Comparison of ENCODE assay signal across 8 cellular contexts in the genomic region with DNA sequence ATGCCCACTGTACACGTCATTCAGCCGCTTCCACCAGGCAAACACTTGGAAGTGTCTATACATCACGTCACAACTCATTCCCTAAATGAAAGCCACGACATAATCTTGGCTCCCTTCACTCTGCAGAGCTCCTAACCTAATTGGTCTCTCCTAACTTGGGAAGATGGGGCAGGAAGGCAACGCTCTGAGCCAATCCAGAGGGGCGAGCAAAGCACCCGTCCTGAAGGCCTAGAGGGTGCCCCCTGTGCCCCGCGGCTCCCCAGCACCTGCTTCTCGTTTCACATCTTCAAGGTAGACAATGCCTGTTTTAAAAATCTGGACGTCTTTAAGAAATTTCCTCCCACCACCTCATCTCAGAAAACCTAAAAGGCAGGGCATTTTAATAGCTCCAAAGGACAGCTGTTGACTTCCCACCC. TPM values are rescaled to one million over a fixed set of nuclear protein-coding genes. Genes with fewer than 3 reads are reported as not detected.
DNase-seq lines count a peak whose midpoint lies in the region; ATAC-seq and TF ChIP-seq lines count a peak whose summit lies in the region.

No MANE protein-coding gene starts in this region.

- WGBS in HUES64: 29% methylated on average over 11 of the region's 11 CpGs
- WGBS in body of pancreas, 2 donors: 10 to 21% methylated on average over 10 to 11 of the region's 11 CpGs
- WGBS in thymus: 33% methylated on average over 11 of the region's 11 CpGs

- H3K4me3 ChIP-seq in BLaER1 treated with 17β-estradiol and CSF1 and Interleukin-3, amounts not matched to agents 10 nM and 100 nM: peak overlapping the region; percentile 76 to 90 (median 82)
- H3K4me3 ChIP-seq in HUES64 (ENCODE audit: low read length): peak overlapping the region; percentile 96
- H3K4me3 ChIP-seq in body of pancreas: peak overlapping the region; percentile 55 to 73
- H3K4me3 ChIP-seq in left lung: peak overlapping the region; percentile 71 to 78
- peak overlapping the region; percentile 93 for H3K4me3 ChIP-seq in thymus (ENCODE audit: low read length)

- TF ChIP-seq CTCF in body of pancreas (IDR thresholded peaks at IDR 0.05) (no peak), left lung (IDR thresholded peaks at IDR 0.05) (no peak)

- peaks cover 19 to 56% (median 54%) of the 10 kb centered on the region in 11 experiments; a peak in 20 of 22 replicates for H4K20me1 ChIP-seq in BLaER1 treated with 17β-estradiol and CSF1 and Interleukin-3, amounts not matched to agents 10 nM and 100 nM

- H3K9ac ChIP-seq in BLaER1 treated with 17β-estradiol and CSF1 and Interleukin-3, amounts not matched to agents 10 nM and 100 nM: peak overlapping the region; percentile 84 to 94 (median 89)
- peak overlapping the region; percentile 87 for H3K9ac ChIP-seq in HUES64 (ENCODE audit: low read depth, low read length)

- ATAC-seq in body of pancreas (no peak), left lung (peak; percentile 25), HG02678 (IDR thresholded peaks at IDR 0.05; ENCODE audit: unreplicated experiment) (no peak)

- DNase-seq in body of pancreas: no peak
- DNase-seq in left lung: no peak
- DNase-seq in COLO829 (ENCODE audit: low spot score): no peak
- DNase-seq in UCSD-AML1 (lab: John Stamatoyannopoulos, UW; ENCODE audit: unreplicated experiment): no peak

- intact Hi-C loops in body of pancreas (cut with DNase I): no loop called here
- intact Hi-C loops in left lung (cut with DNase I): loop anchor here in 1 of 2 donors (5.0 kb wide), 1 partner anchor 175 kb away; no protein-coding TSS in a partner anchor

- peak overlapping the region; percentile 85 to 97 (median 94) for H3K4me2 ChIP-seq in BLaER1 treated with 17β-estradiol and CSF1 and Interleukin-3, amounts not matched to agents 10 nM and 100 nM

- peaks cover 44 to 48% (median 47%) of the 10 kb centered on the region in 11 experiments for H3K36me3 ChIP-seq in BLaER1 treated with 17β-estradiol and CSF1 and Interleukin-3, amounts not matched to agents 10 nM and 100 nM
- peaks cover 47% of the 10 kb centered on the region for H3K36me3 ChIP-seq in HUES64 (ENCODE audit: insufficient read depth, low read length)
- H3K36me3 ChIP-seq in body of pancreas (replicated peaks in 1 of 2; ENCODE audit: insufficient read depth in 1 of 2, low read depth in 2 of 2): no peaks in the 10 kb centered on the region
- H3K36me3 ChIP-seq in left lung: peaks cover 0 to 34% of the 10 kb centered on the region in 2 donors
- peaks cover 8% of the 10 kb centered on the region for H3K36me3 ChIP-seq in thymus (ENCODE audit: control insufficient read depth, insufficient read depth)

- no peak for TF ChIP-seq POLR2A in body of pancreas (IDR thresholded peaks at IDR 0.05)

- peak overlapping the region; percentile 73 to 85 (median 78) for H3K27ac ChIP-seq in BLaER1 treated with 17β-estradiol and CSF1 and Interleukin-3, amounts not matched to agents 10 nM and 100 nM
- H3K27ac ChIP-seq in HUES64 (ENCODE audit: low read depth, low read length): no peak overlapping the region
- peak overlapping the region in 2 of 4 donors; percentile 34 to 43 for H3K27ac ChIP-seq in body of pancreas
- H3K27ac ChIP-seq in left lung: peak overlapping the region in 1 of 2 donors; percentile 37
- no peak overlapping the region for H3K27ac ChIP-seq in thymus (ENCODE audit: low read depth)

- peaks cover 16 to 36% (median 20%) of the 10 kb centered on the region in 10 experiments for H3K4me1 ChIP-seq in BLaER1 treated with 17β-estradiol and CSF1 and Interleukin-3, amounts not matched to agents 10 nM and 100 nM
- H3K4me1 ChIP-seq in HUES64 (ENCODE audit: insufficient read depth, low read length) (peaks cover 5% of the 10 kb centered on the region; the same call in 1 of the 2 replicates), body of pancreas (peaks cover 18% of the 10 kb centered on the region), left lung (peaks cover 7 to 33% of the 10 kb centered on the region in 2 donors), thymus (ENCODE audit: control insufficient read depth, insufficient read depth, low read length) (peaks cover 14% of the 10 kb centered on the region)

- H3K27me3 ChIP-seq in BLaER1 treated with 17β-estradiol and CSF1 and Interleukin-3, amounts not matched to agents 10 nM and 100 nM: no peaks in the 10 kb centered on the region
- H3K27me3 ChIP-seq in HUES64 (ENCODE audit: insufficient read depth, low read length) (peaks cover 9% of the 10 kb centered on the region), body of pancreas (no peaks in the 10 kb centered on the region), left lung (no peaks in the 10 kb centered on the region), thymus (ENCODE audit: control insufficient read depth, insufficient read depth) (no peaks in the 10 kb centered on the region)

- no peaks in the 10 kb centered on the region for H3K9me3 ChIP-seq in BLaER1 treated with 17β-estradiol and CSF1 and Interleukin-3, amounts not matched to agents 10 nM and 100 nM (replicated peaks in 1 of 11)
- H3K9me3 ChIP-seq in HUES64 (ENCODE audit: insufficient read depth, low read depth, low read length): no peaks in the 10 kb centered on the region
- no peaks in the 10 kb centered on the region for H3K9me3 ChIP-seq in body of pancreas
- no peaks in the 10 kb centered on the region for H3K9me3 ChIP-seq in left lung
- no peaks in the 10 kb centered on the region for H3K9me3 ChIP-seq in thymus (ENCODE audit: control insufficient read depth)

RNA-seq across cellular contexts. Expression of gene CSNK2A2, which starts 1.0 kb away (rescaled TPM):
- polyA plus RNA-seq in HUES64 (2013, experiment 1 of 2): 57.9 TPM
- polyA plus RNA-seq in HUES64 (2013, experiment 2 of 2): 67.1 TPM
- total RNA-seq in body of pancreas (10 to 100 TPM; 27.7 to 30.1 TPM), left lung (10 to 100 TPM; 55.5 to 69.0 TPM)
- polyA plus RNA-seq in thymus: 30.5 TPM

Comparison
In these comparisons a context has a peak if more than half of its experiments do, and no peak if none do; other contexts are left out.
1. H3K27ac ChIP-seq: peak in BLaER1 treated with 17β-estradiol and CSF1 and Interleukin-3, amounts not matched to agents 10 nM and 100 nM (11 of 11); none in HUES64 (single experiment) and thymus (single experiment).
2. Peak in every context shown above with its lines, with median percentiles within 50 percentile points of each other: H3K4me3 ChIP-seq.